Comparison of ENCODE assay signal across 20 cellular contexts in genomic region chr1:158126425-158126824, GRCh38. TPM values are rescaled to one million over a fixed set of nuclear protein-coding genes. Genes with fewer than 3 reads are reported as not detected.
DNase-seq lines count a peak whose midpoint lies in the region; ATAC-seq and TF ChIP-seq lines count a peak whose summit lies in the region.
"Had no signal": no experiment of that assay in that cellular context is flagged by ENCODE, and none has a peak within 500 bp of the region (broad histone marks: within the 10 kb centered on the region; RNA-seq: fewer than 3 reads in every experiment).

No MANE protein-coding gene starts in this region.

- H3K4me3 ChIP-seq in GM23338 (no peak overlapping the region), mucosa of descending colon (no peak overlapping the region), heart right ventricle (no peak overlapping the region)
- H3K4me3 ChIP-seq: BLaER1 treated with 17β-estradiol and CSF1 and Interleukin-3, amounts not matched to agents 10 nM and 100 nM; upper lobe of right lung had no signal

- H3F3A ChIP-seq in GM23338 (replicated peaks; ENCODE audit: low read depth) = no peaks in the 10 kb centered on the region

- H3K9me3 Mint-ChIP-seq in GM23338 = peaks cover 4% of the 10 kb centered on the region; the same call in 1 of the 3 replicates
- H3K9me3 Mint-ChIP-seq in chondrocyte (ENCODE audit: low read depth) = no peaks in the 10 kb centered on the region
- H3K9me3 Mint-ChIP-seq: brain, H9, natural killer cell had no signal

- H3K4me3 Mint-ChIP-seq in GM23338 (no peak overlapping the region), chondrocyte (ENCODE audit: unreplicated experiment) (no peak overlapping the region)
- H3K4me3 Mint-ChIP-seq: brain, H9, natural killer cell had no signal

- intact Hi-C loops in mucosa of descending colon (cut with DNase I, micrococcal nuclease) = no loop called here
- intact Hi-C loops in heart right ventricle (cut with DNase I) = loop anchor here in 3 of 10 donors (10.0 kb wide), 3 partner anchors 132 to 542 kb away; partner anchors contain the start of gene KIRREL1 (in 1 of the 3)

- H3K27ac Mint-ChIP-seq in GM23338 (no peak overlapping the region), chondrocyte (ENCODE audit: unreplicated experiment) (no peak overlapping the region)
- H3K27ac Mint-ChIP-seq: brain, natural killer cell had no signal

- peak overlapping the region; percentile 28; the same call in 1 of the 2 replicates for H2AFZ ChIP-seq in GM23338

- no peaks in the 10 kb centered on the region for H3K36me3 ChIP-seq in GM23338 (ENCODE audit: insufficient read depth)
- H3K36me3 ChIP-seq in mucosa of descending colon (ENCODE audit: low read depth) = no peaks in the 10 kb centered on the region
- H3K36me3 ChIP-seq in heart right ventricle = no peaks in the 10 kb centered on the region
- H3K36me3 ChIP-seq: BLaER1 treated with 17β-estradiol and CSF1 and Interleukin-3, amounts not matched to agents 10 nM and 100 nM; upper lobe of right lung had no signal

- 83 to 90% methylated on average over 2 of the region's 2 CpGs for WGBS in heart right ventricle, 2 donors

- H3K79me2 ChIP-seq in GM23338 (replicated peaks; ENCODE audit: insufficient read depth) = no peaks in the 10 kb centered on the region

- H3K27me3 Mint-ChIP-seq in GM23338 (ENCODE audit: insufficient read depth, low read depth, poor library complexity) (peaks cover 10% of the 10 kb centered on the region), chondrocyte (ENCODE audit: low read depth) (peaks cover 31% of the 10 kb centered on the region)

- no peak overlapping the region for H3K4me2 ChIP-seq in GM23338

- H3K27ac ChIP-seq in GM23338 (ENCODE audit: low read depth) (no peak overlapping the region), heart right ventricle (no peak overlapping the region)
- H3K27ac ChIP-seq: BLaER1 treated with 17β-estradiol and CSF1 and Interleukin-3, amounts not matched to agents 10 nM and 100 nM; upper lobe of right lung had no signal

- ATAC-seq in GM19023 (IDR thresholded peaks at IDR 0.05; ENCODE audit: unreplicated experiment) (peak; percentile 59), GM23338 (no peak), HG03520 (IDR thresholded peaks at IDR 0.05; ENCODE audit: unreplicated experiment) (peak; percentile 57), mucosa of descending colon (peak; percentile 21), heart right ventricle (no peak)
- ATAC-seq: left ventricle myocardium superior, upper lobe of right lung had no signal

- H3K9me2 ChIP-seq in GM23338 (ENCODE audit: insufficient read depth) = peaks cover 4% of the 10 kb centered on the region; the same call in 1 of the 2 replicates

- H4K20me1 ChIP-seq in GM23338 (replicated peaks; ENCODE audit: insufficient read depth) = no peaks in the 10 kb centered on the region
- H4K20me1 ChIP-seq: BLaER1 treated with 17β-estradiol and CSF1 and Interleukin-3, amounts not matched to agents 10 nM and 100 nM had no signal

- H3K9me3 ChIP-seq in mucosa of descending colon = no peaks in the 10 kb centered on the region
- H3K9me3 ChIP-seq in heart right ventricle = no peaks in the 10 kb centered on the region
- H3K9me3 ChIP-seq: BLaER1 treated with 17β-estradiol and CSF1 and Interleukin-3, amounts not matched to agents 10 nM and 100 nM; upper lobe of right lung had no signal

- TF ChIP-seq CTCF in GM23338 (conservative IDR thresholded peaks at IDR 0.05; ENCODE audit: low read depth in 2 of 2) (no peak), mucosa of descending colon (IDR thresholded peaks at IDR 0.05) (no peak), heart right ventricle (IDR thresholded peaks at IDR 0.05) (no peak), chondrocyte (IDR thresholded peaks at IDR 0.05) (no peak)

- H3K4me1 Mint-ChIP-seq in GM23338 (peaks cover 20% of the 10 kb centered on the region), chondrocyte (ENCODE audit: low read depth) (peaks cover 3% of the 10 kb centered on the region)

- DNase-seq in GM23338 (ENCODE audit: low spot score) (no peak), mucosa of descending colon (peak in 1 of 3 donors; percentile 27), NCI-H1092 (lab: John Stamatoyannopoulos, UW) (no peak), heart right ventricle (no peak), chondrocyte (ENCODE audit: low spot score) (no peak)
- DNase-seq in effector CD4-positive, alpha-beta T cell = no peak
- DNase-seq: activated gamma-delta T cell; H9; left ventricle myocardium superior; natural killer cell; NCI-H1436 treated with DMSO at 0.1 percent for 48 hours; NCI-H446 treated with DMSO at 0.1 percent for 48 hours; stimulated activated CD4-positive, alpha-beta T cell treated with anti-CD3 and anti-CD28 coated beads, Interleukin-2, amount 100 ng/mL, for 48 hours; upper lobe of right lung had no signal

- H3K36me3 Mint-ChIP-seq in GM23338 (ENCODE audit: low read depth) (0 out of 3 replicates have a peak, but pooled peaks cover 4% of the 10 kb centered on the region), chondrocyte (ENCODE audit: low read depth) (no peaks in the 10 kb centered on the region)
- H3K36me3 Mint-ChIP-seq: brain, natural killer cell had no signal

- H3K27me3 ChIP-seq in GM23338 (ENCODE audit: insufficient read depth) = no peaks in the 10 kb centered on the region
- peaks cover 0 to 8% (median 5%) of the 10 kb centered on the region in 7 donors for H3K27me3 ChIP-seq in heart right ventricle
- H3K27me3 ChIP-seq: BLaER1 treated with 17β-estradiol and CSF1 and Interleukin-3, amounts not matched to agents 10 nM and 100 nM; upper lobe of right lung had no signal

- H3K4me1 ChIP-seq in GM23338 (ENCODE audit: insufficient read depth) = no peaks in the 10 kb centered on the region
- H3K4me1 ChIP-seq in mucosa of descending colon (ENCODE audit: low read depth) = no peaks in the 10 kb centered on the region
- H3K4me1 ChIP-seq in heart right ventricle = peaks cover 0 to 4% (median 0%) of the 10 kb centered on the region in 9 donors
- H3K4me1 ChIP-seq: upper lobe of right lung had no signal

TF ChIP-seq in GM23338, 12 proteins besides CTCF, POLR2A, EP300 and RAD21:
- TF ChIP-seq ETS1 (IDR thresholded peaks at IDR 0.05) (no peak), JUNB (IDR thresholded peaks at IDR 0.05; ENCODE audit: unreplicated experiment) (no peak), CREB1 (CRISPR knock-in tag; IDR thresholded peaks at IDR 0.05; ENCODE audit: low read depth) (no peak), REST (IDR thresholded peaks at IDR 0.05; ENCODE audit: unreplicated experiment) (no peak), POLR2AphosphoS5 (IDR thresholded peaks at IDR 0.05; ENCODE audit: low read depth) (no peak), STAT1 (IDR thresholded peaks at IDR 0.05; ENCODE audit: unreplicated experiment) (no peak)

RNA-seq across cellular contexts. Expression of gene CD1D, which starts 54.3 kb away (rescaled TPM):
- 1.3 and 2.7 TPM in 2 replicates for total RNA-seq in GM23338 (2014; rRNA removed; shearing (Covaris generic))
- 1.5 and 1.7 TPM in 2 replicates for polyA plus RNA-seq in GM23338 (2016; fragmentation: Nextera tagmentation; extraction: Ambion mirVana)
- total RNA-seq in mucosa of descending colon = 1 to 10 TPM; 2.4 to 7.5 (median 5.4) TPM
- total RNA-seq in heart right ventricle = 1 to 10 TPM in 8 of 10 donors, under 1 TPM in 2; 0.67 to 5.9 (median 2.0) TPM
- polyA plus RNA-seq in heart right ventricle = 1 to 10 TPM; 1.8 to 4.6 TPM
- not detected in 3 replicates for total RNA-seq in chondrocyte
- total RNA-seq: activated CD8-positive, alpha-beta memory T cell treated with anti-CD3 and anti-CD28 coated beads for 36 hours had no signal
- polyA plus RNA-seq: fibroblast of lung had no signal

Comparison
In these comparisons a context has a peak if more than half of its experiments do, and no peak if none do; other contexts are left out.
1. ATAC-seq: peak in GM19023 (single experiment), HG03520 (single experiment) and mucosa of descending colon (single experiment); none in GM23338 (single experiment) and heart right ventricle (0 of 8).